1 cellular context compared by ENCODE assay signal in the genomic region with DNA sequence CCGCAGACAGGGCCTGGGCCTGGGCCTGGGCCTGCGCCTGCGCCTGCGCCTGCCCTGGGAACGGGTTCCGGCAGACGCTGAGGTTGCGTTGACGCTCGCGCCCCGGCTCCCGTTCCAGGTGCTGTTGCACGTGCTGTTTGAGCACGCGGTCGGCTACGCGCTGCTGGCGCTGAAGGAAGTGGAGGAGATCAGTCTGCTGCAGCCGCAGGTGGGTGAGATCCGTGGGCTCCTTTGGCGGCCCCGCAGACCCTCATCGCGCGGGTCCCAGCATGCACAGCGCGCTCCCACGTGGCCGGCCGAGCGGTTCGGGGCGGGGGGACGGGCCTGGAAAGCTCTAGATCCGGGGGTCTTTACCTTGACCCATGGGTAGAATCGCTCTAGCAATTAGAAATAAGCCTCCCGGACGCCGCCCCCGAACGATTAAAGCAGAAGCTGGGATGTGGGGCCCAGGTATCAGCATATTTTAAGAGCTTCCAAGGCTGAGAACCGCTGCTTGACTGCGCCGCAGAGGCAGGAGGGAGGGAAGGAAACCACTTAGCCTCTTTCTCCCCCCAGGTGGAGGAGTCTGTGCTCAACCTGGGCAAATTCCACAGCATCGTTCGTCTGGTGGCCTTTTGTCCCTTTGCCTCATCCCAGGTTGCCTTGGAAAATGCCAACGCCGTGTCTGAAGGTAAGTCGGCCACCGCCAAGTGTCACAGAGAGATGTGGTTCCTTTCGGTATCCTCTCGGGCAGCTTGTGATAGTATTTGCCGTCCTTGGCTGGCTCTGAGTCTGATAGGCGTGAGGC.
TF ChIP-seq lines count a peak whose summit lies in the region.

No MANE protein-coding gene starts in this region.

TF ChIP-seq in endothelial cell of umbilical vein, 7 proteins besides CTCF, POLR2A, EP300 and RAD21:
- TF ChIP-seq POLR2AphosphoS5 (IDR thresholded peaks at IDR 0.05; ENCODE audit: insufficient read depth, low read depth, low read length): no peak
- no peak for TF ChIP-seq EZH2 (IDR thresholded peaks at IDR 0.05; ENCODE audit: borderline replicate concordance, low read depth, low read length, severe bottlenecking)
- peak; percentile 89 for TF ChIP-seq MYC (IDR thresholded peaks at IDR 0.05; ENCODE audit: low read depth, low read length)
- TF ChIP-seq MAX (IDR thresholded peaks at IDR 0.05; ENCODE audit: insufficient read depth, insufficient read length): peak; percentile 59
- TF ChIP-seq JUN (IDR thresholded peaks at IDR 0.05; ENCODE audit: borderline replicate concordance, insufficient read depth, insufficient read length, low read depth): no peak
- no peak for TF ChIP-seq GATA2 (IDR thresholded peaks at IDR 0.05; ENCODE audit: insufficient read depth, insufficient read length, low read depth, low read length)
- TF ChIP-seq FOS (IDR thresholded peaks at IDR 0.05; ENCODE audit: borderline replicate concordance, insufficient read depth, low read length): no peak
TF ChIP-seq in endothelial cell of umbilical vein: peak in this region for 2.
